20 cellular contexts compared by ENCODE assay signal in genomic region chr20:51445591-51445990, GRCh38.
DNase-seq lines count a peak whose midpoint lies in the region; ATAC-seq and TF ChIP-seq lines count a peak whose summit lies in the region.
"Had no signal": no experiment of that assay in that cellular context is flagged by ENCODE, and none has a peak within 500 bp of the region (broad histone marks: within the 10 kb centered on the region; RNA-seq: fewer than 3 reads in every experiment).

No MANE protein-coding gene starts in this region.

- TF ChIP-seq CTCF in CD4-positive, alpha-beta T cell (IDR thresholded peaks at IDR 0.05) = no peak
- TF ChIP-seq CTCF in natural killer cell (IDR thresholded peaks at IDR 0.05) (no peak), upper lobe of right lung (IDR thresholded peaks at IDR 0.05) (no peak)

- H3K27me3 Mint-ChIP-seq in T-helper 1 cell treated with Interleukin-12 subunit alpha and Interleukin-12 subunit beta and Interleukin-4 antibody, amounts not matched to agents 30 μg/mL and 1 μg/mL, for 36 hours (ENCODE audit: low read depth) = no peaks in the 10 kb centered on the region
- no peaks in the 10 kb centered on the region for H3K27me3 Mint-ChIP-seq in CD4-positive, alpha-beta T cell
- no peaks in the 10 kb centered on the region for H3K27me3 Mint-ChIP-seq in activated T-helper 1 cell treated with anti-CD3 and anti-CD28 coated beads, Interleukin-12 subunit alpha, Interleukin-12 subunit beta, Interleukin-2, Interleukin-4 antibody, amounts not matched to agents 30 ng/mL and 10 ng/mL and 1 ng/mL, durations not matched to agents 14 hours and 24 hours and 36 hours (ENCODE audit: insufficient read depth)
- no peaks in the 10 kb centered on the region for H3K27me3 Mint-ChIP-seq in natural killer cell (ENCODE audit: low read depth in 2 of 2)

- no peaks in the 10 kb centered on the region for H3K27me3 ChIP-seq in CD4-positive, alpha-beta T cell (ENCODE audit: control insufficient read depth, insufficient read depth, low read length)
- H3K27me3 ChIP-seq in upper lobe of right lung = no peaks in the 10 kb centered on the region
- H3K27me3 ChIP-seq: ascending aorta, dorsolateral prefrontal cortex had no signal

- no peaks in the 10 kb centered on the region for H3K9me3 ChIP-seq in CD4-positive, alpha-beta T cell (ENCODE audit: control insufficient read depth, low read length)
- H3K9me3 ChIP-seq in upper lobe of right lung = no peaks in the 10 kb centered on the region
- H3K9me3 ChIP-seq: ascending aorta had no signal

- H3K27ac Mint-ChIP-seq in T-helper 1 cell treated with Interleukin-12 subunit alpha and Interleukin-12 subunit beta and Interleukin-4 antibody, amounts not matched to agents 30 μg/mL and 1 μg/mL, for 36 hours = peak overlapping the region; percentile 69
- H3K27ac Mint-ChIP-seq in CD4-positive, alpha-beta T cell = peak overlapping the region; percentile 59
- peak overlapping the region; percentile 68 for H3K27ac Mint-ChIP-seq in activated T-helper 1 cell treated with anti-CD3 and anti-CD28 coated beads, Interleukin-12 subunit alpha, Interleukin-12 subunit beta, Interleukin-2, Interleukin-4 antibody, amounts not matched to agents 30 ng/mL and 10 ng/mL and 1 ng/mL, durations not matched to agents 14 hours and 24 hours and 36 hours
- H3K27ac Mint-ChIP-seq in natural killer cell = peak overlapping the region; percentile 83 to 89

- H3K36me3 ChIP-seq in upper lobe of right lung = no peaks in the 10 kb centered on the region
- H3K36me3 ChIP-seq: ascending aorta had no signal

- H3K36me3 Mint-ChIP-seq in T-helper 1 cell treated with Interleukin-12 subunit alpha and Interleukin-12 subunit beta and Interleukin-4 antibody, amounts not matched to agents 30 μg/mL and 1 μg/mL, for 36 hours (ENCODE audit: low read depth) = peaks cover 39% of the 10 kb centered on the region
- H3K36me3 Mint-ChIP-seq in CD4-positive, alpha-beta T cell (ENCODE audit: low read depth) = peaks cover 81% of the 10 kb centered on the region
- H3K36me3 Mint-ChIP-seq in activated T-helper 1 cell treated with anti-CD3 and anti-CD28 coated beads, Interleukin-12 subunit alpha, Interleukin-12 subunit beta, Interleukin-2, Interleukin-4 antibody, amounts not matched to agents 30 ng/mL and 10 ng/mL and 1 ng/mL, durations not matched to agents 14 hours and 24 hours and 36 hours (ENCODE audit: low read depth) = peaks cover 41% of the 10 kb centered on the region
- peaks cover 6% of the 10 kb centered on the region for H3K36me3 Mint-ChIP-seq in natural killer cell

- intact Hi-C loops in CD4-positive, alpha-beta T cell (cut with DNase I, micrococcal nuclease) = no loop called here
- intact Hi-C loops in activated T-helper 1 cell treated with anti-CD3 and anti-CD28 coated beads, Interleukin-12 subunit alpha, Interleukin-12 subunit beta, Interleukin-2, Interleukin-4 antibody, amounts not matched to agents 30 ng/mL and 10 ng/mL and 1 ng/mL, durations not matched to agents 14 hours and 24 hours and 36 hours (cut with micrococcal nuclease) = no loop called here
- intact Hi-C loops in natural killer cell (cut with micrococcal nuclease) (no loop called here), upper lobe of right lung (cut with DNase I) (no loop called here)

- no peaks in the 10 kb centered on the region for H3K9me3 Mint-ChIP-seq in T-helper 1 cell treated with Interleukin-12 subunit alpha and Interleukin-12 subunit beta and Interleukin-4 antibody, amounts not matched to agents 30 μg/mL and 1 μg/mL, for 36 hours
- H3K9me3 Mint-ChIP-seq in CD4-positive, alpha-beta T cell = no peaks in the 10 kb centered on the region
- H3K9me3 Mint-ChIP-seq in activated T-helper 1 cell treated with anti-CD3 and anti-CD28 coated beads, Interleukin-12 subunit alpha, Interleukin-12 subunit beta, Interleukin-2, Interleukin-4 antibody, amounts not matched to agents 30 ng/mL and 10 ng/mL and 1 ng/mL, durations not matched to agents 14 hours and 24 hours and 36 hours = no peaks in the 10 kb centered on the region
- H3K9me3 Mint-ChIP-seq in natural killer cell = no peaks in the 10 kb centered on the region

- POLR2A ChIA-PET in CD4-positive, alpha-beta T cell (lab: Charles Lee) = no interaction called here

- H3K4me3 ChIP-seq in upper lobe of right lung = no peak overlapping the region
- H3K4me3 ChIP-seq: ascending aorta, dorsolateral prefrontal cortex, skin epidermis had no signal

- H3K4me1 Mint-ChIP-seq in T-helper 1 cell treated with Interleukin-12 subunit alpha and Interleukin-12 subunit beta and Interleukin-4 antibody, amounts not matched to agents 30 μg/mL and 1 μg/mL, for 36 hours (ENCODE audit: low read depth) = peaks cover 22% of the 10 kb centered on the region
- H3K4me1 Mint-ChIP-seq in CD4-positive, alpha-beta T cell (ENCODE audit: low read depth) = peaks cover 37% of the 10 kb centered on the region
- H3K4me1 Mint-ChIP-seq in activated T-helper 1 cell treated with anti-CD3 and anti-CD28 coated beads, Interleukin-12 subunit alpha, Interleukin-12 subunit beta, Interleukin-2, Interleukin-4 antibody, amounts not matched to agents 30 ng/mL and 10 ng/mL and 1 ng/mL, durations not matched to agents 14 hours and 24 hours and 36 hours (ENCODE audit: low read depth) = peaks cover 55% of the 10 kb centered on the region
- peaks cover 44 to 56% of the 10 kb centered on the region in 2 donors for H3K4me1 Mint-ChIP-seq in natural killer cell

- peaks cover 13% of the 10 kb centered on the region for H3K4me1 ChIP-seq in upper lobe of right lung

- CTCF ChIA-PET in CD4-positive, alpha-beta T cell (lab: Charles Lee) = no interaction called here

- no peak overlapping the region for H3K4me3 Mint-ChIP-seq in T-helper 1 cell treated with Interleukin-12 subunit alpha and Interleukin-12 subunit beta and Interleukin-4 antibody, amounts not matched to agents 30 μg/mL and 1 μg/mL, for 36 hours
- H3K4me3 Mint-ChIP-seq in CD4-positive, alpha-beta T cell = no peak overlapping the region
- no peak overlapping the region for H3K4me3 Mint-ChIP-seq in activated T-helper 1 cell treated with anti-CD3 and anti-CD28 coated beads, Interleukin-12 subunit alpha, Interleukin-12 subunit beta, Interleukin-2, Interleukin-4 antibody, amounts not matched to agents 30 ng/mL and 10 ng/mL and 1 ng/mL, durations not matched to agents 14 hours and 24 hours and 36 hours
- no peak overlapping the region for H3K4me3 Mint-ChIP-seq in natural killer cell

- DNase-seq in T-helper 1 cell = no peak
- DNase-seq in CD4-positive, alpha-beta T cell = no peak
- DNase-seq in activated T-helper 1 cell treated with anti-CD3 and anti-CD28 coated beads, Interleukin-12 subunit alpha, Interleukin-12 subunit beta, Interleukin-2, Interleukin-4 antibody, amounts not matched to agents 30 ng/mL and 10 ng/mL and 1 ng/mL, durations not matched to agents 14 hours and 24 hours and 36 hours (ENCODE audit: low spot score) = no peak
- no peak for DNase-seq in natural killer cell
- no peak for DNase-seq in HT-29 (ENCODE audit: low spot score)
- no peak for DNase-seq in HuH-7 (ENCODE audit: low spot score)
- DNase-seq in upper lobe of right lung = no peak
- DNase-seq: 8988T; activated CD4-positive, alpha-beta T cell treated with anti-CD3 and anti-CD28 coated beads for 48 hours; central memory CD4-positive, alpha-beta T cell; dorsolateral prefrontal cortex; NCI-H2081; NCI-H345; NCI-H774; SHP77; stimulated activated naive CD4-positive, alpha-beta T cell had no signal

- no peak for ATAC-seq in CD4-positive, alpha-beta T cell (ENCODE audit: poor library complexity)
- ATAC-seq in natural killer cell (no peak), upper lobe of right lung (no peak)
- ATAC-seq: left lobe of liver had no signal

- no peak overlapping the region for H3K27ac ChIP-seq in CD4-positive, alpha-beta T cell (ENCODE audit: low read depth, low read length)
- H3K27ac ChIP-seq in upper lobe of right lung = no peak overlapping the region
- H3K27ac ChIP-seq: dorsolateral prefrontal cortex had no signal
